In the genomic region with DNA sequence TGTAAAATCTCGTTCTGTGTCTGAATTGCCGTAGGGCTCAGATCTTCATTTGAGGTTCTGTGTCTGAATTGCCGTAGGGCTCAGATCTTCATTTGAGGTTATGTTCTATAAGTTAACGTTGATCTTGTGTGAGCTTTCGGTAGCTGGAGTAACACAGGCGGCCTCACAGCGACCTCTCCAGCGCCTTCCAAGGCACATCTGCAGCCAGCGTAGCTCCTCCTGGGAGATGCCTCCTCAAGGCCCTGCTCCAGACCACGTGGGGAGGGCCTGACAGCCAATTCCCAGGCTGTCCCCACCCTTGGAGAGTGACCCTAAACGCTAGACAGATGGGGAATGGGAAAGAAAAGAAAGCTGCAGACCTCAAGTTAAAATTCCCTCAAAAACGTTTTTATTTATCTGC, we compare ENCODE assay signal across 15 cellular contexts. TPM values are rescaled to one million over a fixed set of nuclear protein-coding genes. Genes with fewer than 3 reads are reported as not detected.
A peak's percentile ranks its signal among the peaks of the same experiment; 100 is the strongest.
DNase-seq lines count a peak whose midpoint lies in the region; ATAC-seq and TF ChIP-seq lines count a peak whose summit lies in the region.
"Had no signal": no experiment of that assay in that cellular context is flagged by ENCODE, and none has a peak within 500 bp of the region (broad histone marks: within the 10 kb centered on the region; RNA-seq: fewer than 3 reads in every experiment).

No MANE protein-coding gene starts in this region.

- POLR2A ChIA-PET in activated CD4-positive, alpha-beta T cell treated with anti-CD3 and anti-CD28 coated beads, Interleukin-2, amount 10 ng/mL, durations not matched to agents 7 days and 5 days (lab: Charles Lee), result no interaction called here

- H3K36me3 Mint-ChIP-seq in osteocyte (ENCODE audit: unreplicated experiment), result peaks cover 12% of the 10 kb centered on the region
- H3K36me3 Mint-ChIP-seq in activated CD4-positive, alpha-beta T cell treated with anti-CD3 and anti-CD28 coated beads, Interleukin-2, amount 10 ng/mL, durations not matched to agents 7 days and 5 days (ENCODE audit: low read depth), result peaks cover 6% of the 10 kb centered on the region

- H3K27ac ChIP-seq in BLaER1 treated with 17β-estradiol and CSF1 and Interleukin-3, amounts not matched to agents 10 nM and 100 nM, result no peak overlapping the region
- H3K27ac ChIP-seq: SJSA1 had no signal

- H3K27me3 ChIP-seq in BLaER1 treated with 17β-estradiol and CSF1 and Interleukin-3, amounts not matched to agents 10 nM and 100 nM, result no peaks in the 10 kb centered on the region; a peak in 1 of 22 replicates
- H3K27me3 ChIP-seq in adipocyte (replicated peaks; ENCODE audit: control insufficient read depth, insufficient read depth, low read length), result no peaks in the 10 kb centered on the region
- H3K27me3 ChIP-seq: SJSA1 had no signal

- H3K4me3 ChIP-seq in BLaER1 treated with 17β-estradiol and CSF1 and Interleukin-3, amounts not matched to agents 10 nM and 100 nM, result no peak overlapping the region
- H3K4me3 ChIP-seq in adipocyte (ENCODE audit: low read length), result no peak overlapping the region
- H3K4me3 ChIP-seq: SJSA1 had no signal

- H3K9me3 Mint-ChIP-seq in osteocyte (ENCODE audit: unreplicated experiment), result no peaks in the 10 kb centered on the region
- no peaks in the 10 kb centered on the region for H3K9me3 Mint-ChIP-seq in activated CD4-positive, alpha-beta T cell treated with anti-CD3 and anti-CD28 coated beads, Interleukin-2, amount 10 ng/mL, durations not matched to agents 7 days and 5 days
- H3K9me3 Mint-ChIP-seq: CD8-positive, alpha-beta memory T cell had no signal

- H3K4me1 Mint-ChIP-seq in osteocyte (ENCODE audit: unreplicated experiment), result peaks cover 13% of the 10 kb centered on the region
- peaks cover 1% of the 10 kb centered on the region for H3K4me1 Mint-ChIP-seq in activated CD4-positive, alpha-beta T cell treated with anti-CD3 and anti-CD28 coated beads, Interleukin-2, amount 10 ng/mL, durations not matched to agents 7 days and 5 days

- H4K20me1 ChIP-seq in BLaER1 treated with 17β-estradiol and CSF1 and Interleukin-3, amounts not matched to agents 10 nM and 100 nM, result peaks cover 96 to 98% (median 97%) of the 10 kb centered on the region in 11 experiments

- intact Hi-C loops in Right ventricle myocardium superior (cut with DNase I), result loop anchor here (10.0 kb wide), 1 partner anchor 122 kb away; no protein-coding TSS in a partner anchor

- no peak for DNase-seq in adipocyte (ENCODE audit: low read depth)
- peak; percentile 71 for DNase-seq in Right ventricle myocardium superior
- DNase-seq in osteocyte (ENCODE audit: extremely low spot score, unreplicated experiment), result peak; percentile 67
- DNase-seq in GOT3 (lab: John Stamatoyannopoulos, UW), result no peak
- no peak for DNase-seq in activated CD4-positive, alpha-beta T cell treated with anti-CD3 and anti-CD28 coated beads, Interleukin-2, amount 10 ng/mL, durations not matched to agents 7 days and 5 days
- DNase-seq in SHP77 (lab: John Stamatoyannopoulos, UW), result no peak
- DNase-seq: DMS 273 treated with DMSO at 0.1 percent for 48 hours, IMR-90, NCI-H1436, NCI-H2029 treated with DMSO at 0.1 percent for 48 hours, NCI-H510A treated with DMSO at 0.1 percent for 48 hours had no signal

- H3K4me3 Mint-ChIP-seq in osteocyte (ENCODE audit: unreplicated experiment), result no peak overlapping the region
- no peak overlapping the region for H3K4me3 Mint-ChIP-seq in activated CD4-positive, alpha-beta T cell treated with anti-CD3 and anti-CD28 coated beads, Interleukin-2, amount 10 ng/mL, durations not matched to agents 7 days and 5 days
- H3K4me3 Mint-ChIP-seq: B cell; CD8-positive, alpha-beta memory T cell had no signal

- peaks cover 52 to 98% (median 97%) of the 10 kb centered on the region in 10 experiments for H3K4me1 ChIP-seq in BLaER1 treated with 17β-estradiol and CSF1 and Interleukin-3, amounts not matched to agents 10 nM and 100 nM
- peaks cover 17% of the 10 kb centered on the region for H3K4me1 ChIP-seq in adipocyte (ENCODE audit: control insufficient read depth, insufficient read depth, low read length)

- 0 out of 22 replicates have a peak overlapping the region, but pooled peaks of 1 of the 11 experiments have one; percentile 18 for H3K9ac ChIP-seq in BLaER1 treated with 17β-estradiol and CSF1 and Interleukin-3, amounts not matched to agents 10 nM and 100 nM
- peak overlapping the region; percentile 3 for H3K9ac ChIP-seq in adipocyte (ENCODE audit: low read length)

- CTCF ChIA-PET in activated CD4-positive, alpha-beta T cell treated with anti-CD3 and anti-CD28 coated beads, Interleukin-2, amount 10 ng/mL, durations not matched to agents 7 days and 5 days (lab: Charles Lee), result interaction anchor here (1.1 to 1.6 kb wide), 2 partner anchors 14 to 118 kb away, joined by 3 to 4 read pairs; no protein-coding TSS in a partner anchor

- no peaks in the 10 kb centered on the region for H3K27me3 Mint-ChIP-seq in osteocyte (ENCODE audit: unreplicated experiment)
- no peaks in the 10 kb centered on the region for H3K27me3 Mint-ChIP-seq in activated CD4-positive, alpha-beta T cell treated with anti-CD3 and anti-CD28 coated beads, Interleukin-2, amount 10 ng/mL, durations not matched to agents 7 days and 5 days
- H3K27me3 Mint-ChIP-seq: B cell; CD8-positive, alpha-beta memory T cell had no signal

- H3K9me3 ChIP-seq in BLaER1 treated with 17β-estradiol and CSF1 and Interleukin-3, amounts not matched to agents 10 nM and 100 nM (replicated peaks in 1 of 11), result no peaks in the 10 kb centered on the region
- no peaks in the 10 kb centered on the region for H3K9me3 ChIP-seq in adipocyte (ENCODE audit: control insufficient read depth, low read length)
- H3K9me3 ChIP-seq: SJSA1 had no signal

- peaks cover 14 to 76% (median 40%) of the 10 kb centered on the region in 11 experiments for H3K36me3 ChIP-seq in BLaER1 treated with 17β-estradiol and CSF1 and Interleukin-3, amounts not matched to agents 10 nM and 100 nM
- H3K36me3 ChIP-seq in adipocyte (ENCODE audit: control insufficient read depth, insufficient read depth, low read length, severe bottlenecking), result peaks cover 42% of the 10 kb centered on the region

- H3K4me2 ChIP-seq in BLaER1 treated with 17β-estradiol and CSF1 and Interleukin-3, amounts not matched to agents 10 nM and 100 nM, result peak overlapping the region in 8 of 11 experiments; percentile 76 to 91 (median 88); a peak in 13 of 22 replicates

- peak overlapping the region; percentile 23 for H3K27ac Mint-ChIP-seq in osteocyte (ENCODE audit: unreplicated experiment)
- H3K27ac Mint-ChIP-seq in activated CD4-positive, alpha-beta T cell treated with anti-CD3 and anti-CD28 coated beads, Interleukin-2, amount 10 ng/mL, durations not matched to agents 7 days and 5 days, result no peak overlapping the region
- H3K27ac Mint-ChIP-seq: B cell had no signal

- peak; percentile 52 for ATAC-seq in Right ventricle myocardium superior (ENCODE audit: poor library complexity)

- no peak for TF ChIP-seq CTCF in osteocyte (IDR thresholded peaks at IDR 0.05)

RNA-seq across cellular contexts. Expression of gene AHRR, which starts 8.7 kb away (rescaled TPM):
- total RNA-seq in Right ventricle myocardium superior, result 1.8 TPM
- 54.9 and 55.8 TPM in 2 replicates for total RNA-seq in osteocyte
- 10 to 100 TPM; 28.3 to 34.9 TPM for total RNA-seq in activated CD4-positive, alpha-beta T cell treated with anti-CD3 and anti-CD28 coated beads, Interleukin-2, amount 10 ng/mL, durations not matched to agents 7 days and 5 days

RNA-seq across cellular contexts. Expression of gene PDCD6, which starts 41.4 kb away (rescaled TPM):
- 32.4 TPM for total RNA-seq in Right ventricle myocardium superior
- total RNA-seq in osteocyte, result 94.7 and 106 TPM in 2 replicates
- 100 to 1,000 TPM in 1 of 2 experiments, 10 to 100 TPM in 1; 87.9 to 100 TPM for total RNA-seq in activated CD4-positive, alpha-beta T cell treated with anti-CD3 and anti-CD28 coated beads, Interleukin-2, amount 10 ng/mL, durations not matched to agents 7 days and 5 days

Comparison
In these comparisons a context has a peak if more than half of its experiments do, and no peak if none do; other contexts are left out.
1. DNase-seq: peak in Right ventricle myocardium superior (single experiment) and osteocyte (single experiment); none in adipocyte (single experiment), GOT3 (single experiment), activated CD4-positive, alpha-beta T cell treated with anti-CD3 and anti-CD28 coated beads, Interleukin-2, amount 10 ng/mL, durations not matched to agents 7 days and 5 days (single experiment) and SHP77 (0 of 2).
2. RNA of gene AHRR, which starts 8.7 kb away (total RNA-seq): 54.9 to 55.8 TPM in osteocyte and 28.3 to 34.9 TPM in activated CD4-positive, alpha-beta T cell treated with anti-CD3 and anti-CD28 coated beads, Interleukin-2, amount 10 ng/mL, durations not matched to agents 7 days and 5 days; 1.8 TPM in Right ventricle myocardium superior (single experiment); every median in the first group is over 10 times any median in the second.